Comparison of ENCODE assay signal across 22 cellular contexts in genomic region chr9:131619680-131620079, GRCh38.
DNase-seq lines count a peak whose midpoint lies in the region; ATAC-seq, FAIRE-seq and TF ChIP-seq lines count a peak whose summit lies in the region.
"Had no signal": no experiment of that assay in that cellular context is flagged by ENCODE, and none has a peak within 500 bp of the region (broad histone marks: within the 10 kb centered on the region; RNA-seq: fewer than 3 reads in every experiment).

No MANE protein-coding gene starts in this region.

- H3K4me1 Mint-ChIP-seq in natural killer cell treated with Interleukin-12 subunit alpha and Interleukin-12 subunit beta and Interleukin-15 and Interleukin-18, amount 100 ng/mL, for 72 hours (ENCODE audit: low read depth in 2 of 2): peaks cover 26 to 37% of the 10 kb centered on the region in 2 donors

- H4K20me1 ChIP-seq in GM12878 (ENCODE audit: control insufficient read depth, insufficient read depth): no peaks in the 10 kb centered on the region

- peaks cover 11% of the 10 kb centered on the region for H3K79me2 ChIP-seq in GM12878 (ENCODE audit: control insufficient read depth, insufficient read depth, low read length)

- H3K36me3 ChIP-seq in GM12878 (ENCODE audit: control insufficient read depth in 2 of 2, insufficient read depth in 2 of 2, low read length in 1 of 2): peaks cover 29 to 38% of the 10 kb centered on the region in 2 experiments

- H3K4me3 ChIP-seq in GM12878: no peak overlapping the region
- H3K4me3 ChIP-seq: BLaER1, PC-9, SJSA1 had no signal

- in situ Hi-C loops in GM12878 (cut with MboI): no loop called here

- no peak for TF ChIP-seq CTCF in GM12878 (IDR thresholded peaks at IDR 0.05 in 2 of 3, conservative IDR thresholded peaks at IDR 0.05 in 1 of 3; ENCODE audit: control insufficient read depth in 2 of 3, extremely low read depth in 1 of 3, insufficient read depth in 1 of 3, low read depth in 3 of 3, low read length in 3 of 3)

- CTCF ChIA-PET in GM12878 (lab: Yijun Ruan, JAX): interaction anchor here (1.4 to 3.5 kb wide), 3 partner anchors 28 to 121 kb away, joined by 5 to 15 read pairs (median 6); no protein-coding TSS in a partner anchor

- intact Hi-C loops in GM12878 (cut with micrococcal nuclease; ENCODE audit: unreplicated experiment): loop anchor here (5.0 kb wide), 1 partner anchor 118 kb away; no protein-coding TSS in a partner anchor

- POLR2A ChIA-PET in GM12878 (lab: Charles Lee): interaction anchor here (0.6 to 5.2 kb wide), 6 partner anchors 10 to 110 kb away, joined by 3 to 54 read pairs (median 3); no protein-coding TSS in a partner anchor

- SMC1A ChIA-PET in GM12878 (lab: Charles Lee; ENCODE audit: uncharacterized antibody, unreplicated experiment): interaction anchor here (0.9 to 5.9 kb wide), 6 partner anchors 7 to 117 kb away, joined by 3 to 50 read pairs (median 6); no protein-coding TSS in a partner anchor

- no peaks in the 10 kb centered on the region for H3K9me3 Mint-ChIP-seq in natural killer cell treated with Interleukin-12 subunit alpha and Interleukin-12 subunit beta and Interleukin-15 and Interleukin-18, amount 100 ng/mL, for 72 hours
- H3K9me3 Mint-ChIP-seq: CD8-positive, alpha-beta T cell had no signal

- H3K4me2 ChIP-seq in GM12878 (ENCODE audit: control insufficient read depth, insufficient read depth): no peak overlapping the region; the same call in 1 of the 2 replicates
- H3K4me2 ChIP-seq: BLaER1, PC-9 had no signal

- H3K4me1 ChIP-seq in GM12878 (ENCODE audit: control insufficient read depth, insufficient read depth, low read length): peaks cover 32% of the 10 kb centered on the region

- no peaks in the 10 kb centered on the region for H3K27me3 ChIP-seq in GM12878 (replicated peaks in 1 of 2; ENCODE audit: control insufficient read depth in 2 of 2, insufficient read depth in 2 of 2, low read length in 1 of 2)
- H3K27me3 ChIP-seq: BLaER1, SJSA1 had no signal

- TF ChIP-seq EP300 in GM12878 (IDR thresholded peaks at IDR 0.05; ENCODE audit: borderline replicate concordance in 1 of 2, control insufficient read depth in 1 of 2, low read depth in 2 of 2, low read length in 2 of 2): no peak

- no peak overlapping the region for H3K27ac ChIP-seq in GM12878 (ENCODE audit: control insufficient read depth, insufficient read depth)
- H3K27ac ChIP-seq: BLaER1, PC-9, SJSA1 had no signal

- 0 out of 2 replicates have a peak, but pooled peaks have one; percentile 21 for TF ChIP-seq POLR2A in GM12878 (IDR thresholded peaks at IDR 0.05; ENCODE audit: low read depth, low read length)

- RAD21 ChIA-PET in GM12878 (lab: Charles Lee; ENCODE audit: unreplicated experiment): interaction anchor here (1.2 to 4.5 kb wide), 6 partner anchors 28 to 112 kb away, joined by 3 to 52 read pairs (median 34); no protein-coding TSS in a partner anchor

- no peaks in the 10 kb centered on the region for H3K27me3 Mint-ChIP-seq in natural killer cell treated with Interleukin-12 subunit alpha and Interleukin-12 subunit beta and Interleukin-15 and Interleukin-18, amount 100 ng/mL, for 72 hours

- no peak for FAIRE-seq in GM12878 (lab: Jason Lieb, UNC)
- FAIRE-seq in HTR-8/SVneo (lab: Jason Lieb, UNC): no peak
- FAIRE-seq: D721Med had no signal

- 88% methylated on average over 3 of the region's 3 CpGs for WGBS in GM12878 (ENCODE audit: insufficient coverage, insufficient replicate concordance, low lambda C conversion rate, missing lambda C conversion rate)

- no peak for TF ChIP-seq RAD21 in GM12878 (IDR thresholded peaks at IDR 0.05; ENCODE audit: insufficient read depth, low read depth, low read length)

- peaks cover 7% of the 10 kb centered on the region for H3K36me3 Mint-ChIP-seq in natural killer cell treated with Interleukin-12 subunit alpha and Interleukin-12 subunit beta and Interleukin-15 and Interleukin-18, amount 100 ng/mL, for 72 hours

- H3K4me3 Mint-ChIP-seq in natural killer cell treated with Interleukin-12 subunit alpha and Interleukin-12 subunit beta and Interleukin-15 and Interleukin-18, amount 100 ng/mL, for 72 hours: no peak overlapping the region
- H3K4me3 Mint-ChIP-seq: CD8-positive, alpha-beta T cell had no signal

- DNase-seq in NCI-H2171 treated with DMSO at 0.1 percent for 48 hours (lab: John Stamatoyannopoulos, UW) (peak; percentile 35), NCI-H2171 (lab: John Stamatoyannopoulos, UW) (no peak), COLO668 (lab: John Stamatoyannopoulos, UW; ENCODE audit: unreplicated experiment) (peak; percentile 23), GM12878 (ENCODE audit: low read depth, low spot score) (no peak), EL (no peak), cerebellar cortex (ENCODE audit: low spot score) (no peak), HTR-8/SVneo (ENCODE audit: insufficient read length, low spot score) (no peak)
- DNase-seq in natural killer cell treated with Interleukin-12 subunit alpha and Interleukin-12 subunit beta and Interleukin-15 and Interleukin-18, amount 100 ng/mL, for 72 hours (ENCODE audit: low spot score): no peak
- DNase-seq: 8988T; CD8-positive, alpha-beta T cell; DND-41; GDM1; Karpas-422; MM.1S; NCI-H1092 treated with DMSO at 0.1 percent for 48 hours; NCI-H446; NCI-H774; PC-9; SW 1271 had no signal

- H3K9me3 ChIP-seq in GM12878 (replicated peaks; ENCODE audit: control insufficient read depth, insufficient read depth, low read length): no peaks in the 10 kb centered on the region; the same call in 2 of the 3 replicates
- H3K9me3 ChIP-seq: BLaER1, SJSA1 had no signal

- H2AFZ ChIP-seq in GM12878 (ENCODE audit: control insufficient read depth, low read depth, low read length): no peak overlapping the region
- H2AFZ ChIP-seq: PC-9 had no signal

- no peak overlapping the region for H3K9ac ChIP-seq in GM12878 (ENCODE audit: control insufficient read depth, insufficient read depth, low read length)
- H3K9ac ChIP-seq: BLaER1 had no signal

- ATAC-seq in GM12878: no peak
- no peak for ATAC-seq in natural killer cell treated with Interleukin-12 subunit alpha and Interleukin-12 subunit beta and Interleukin-15 and Interleukin-18, amount 100 ng/mL, for 72 hours
- ATAC-seq: CD8-positive, alpha-beta T cell had no signal

- no TSS peak for BruUV-seq in GM12878 (replicated peaks; lab: Mats Ljungman, UMichigan)

- peak overlapping the region; percentile 59 to 86 for H3K27ac Mint-ChIP-seq in natural killer cell treated with Interleukin-12 subunit alpha and Interleukin-12 subunit beta and Interleukin-15 and Interleukin-18, amount 100 ng/mL, for 72 hours
- H3K27ac Mint-ChIP-seq: CD8-positive, alpha-beta T cell had no signal

TF ChIP-seq in GM12878, 131 proteins besides CTCF, POLR2A, EP300 and RAD21:
- TF ChIP-seq FOXM1 (IDR thresholded peaks at IDR 0.05; ENCODE audit: low read depth, low read length): no peak
- peak; percentile 49; the same call in 1 of the 2 replicates for TF ChIP-seq POLR2AphosphoS5 (IDR thresholded peaks at IDR 0.05; ENCODE audit: low read length)

Comparison
In these comparisons a context has a peak if more than half of its experiments do, and no peak if none do; other contexts are left out.
1. DNase-seq: peak in NCI-H2171 treated with DMSO at 0.1 percent for 48 hours (single experiment) and COLO668 (single experiment); none in NCI-H2171 (single experiment), GM12878 (single experiment), natural killer cell treated with Interleukin-12 subunit alpha and Interleukin-12 subunit beta and Interleukin-15 and Interleukin-18, amount 100 ng/mL, for 72 hours (single experiment), EL (single experiment), cerebellar cortex (single experiment) and HTR-8/SVneo (single experiment).